In genomic region chrX:97030463-97030862, GRCh38 we compare ENCODE assay signal across 30 cellular contexts.
DNase-seq lines count a peak whose midpoint lies in the region; ATAC-seq and TF ChIP-seq lines count a peak whose summit lies in the region.
"Had no signal": no experiment of that assay in that cellular context is flagged by ENCODE, and none has a peak within 500 bp of the region (broad histone marks: within the 10 kb centered on the region; RNA-seq: fewer than 3 reads in every experiment).

No MANE protein-coding gene starts in this region.

- no peak overlapping the region for H3K4me3 Mint-ChIP-seq in activated naive CD4-positive, alpha-beta T cell treated with anti-CD3 and anti-CD28 coated beads, Interleukin-2, amount 10 ng/mL, durations not matched to agents 7 days and 5 days
- H3K4me3 Mint-ChIP-seq in stimulated activated naive CD8-positive, alpha-beta T cell treated with anti-CD3 and anti-CD28 coated beads, Interleukin-15, Interleukin-2, amounts not matched to agents 100 ng/mL and 50 ng/mL, for 24 hours: no peak overlapping the region
- H3K4me3 Mint-ChIP-seq in HFFc6: no peak overlapping the region
- H3K4me3 Mint-ChIP-seq: activated naive CD4-positive, alpha-beta T cell treated with anti-CD3 and anti-CD28 coated beads for 36 hours; activated T-cell treated with anti-CD3 and anti-CD28 coated beads, Interleukin-2, amount 50 U/mL, for 24 hours; B cell; CD4-positive, alpha-beta memory T cell; T-helper 2 cell treated with Interferon-gamma antibody and Interleukin-4, amounts not matched to agents 5 μg/mL and 100 μg/mL, for 36 hours had no signal

- no peaks in the 10 kb centered on the region for H3K4me1 Mint-ChIP-seq in activated naive CD4-positive, alpha-beta T cell treated with anti-CD3 and anti-CD28 coated beads, Interleukin-2, amount 10 ng/mL, durations not matched to agents 7 days and 5 days
- H3K4me1 Mint-ChIP-seq in stimulated activated naive CD8-positive, alpha-beta T cell treated with anti-CD3 and anti-CD28 coated beads, Interleukin-15, Interleukin-2, amounts not matched to agents 100 ng/mL and 50 ng/mL, for 24 hours (ENCODE audit: low read depth): peaks cover 13% of the 10 kb centered on the region
- no peaks in the 10 kb centered on the region for H3K4me1 Mint-ChIP-seq in HFFc6 (ENCODE audit: low read depth)
- H3K4me1 Mint-ChIP-seq: B cell, naive B cell had no signal

- no peaks in the 10 kb centered on the region for H3K36me3 Mint-ChIP-seq in activated naive CD4-positive, alpha-beta T cell treated with anti-CD3 and anti-CD28 coated beads, Interleukin-2, amount 50 U/mL, for 72 hours
- H3K36me3 Mint-ChIP-seq in activated naive CD4-positive, alpha-beta T cell treated with anti-CD3 and anti-CD28 coated beads, Interleukin-2, amount 10 ng/mL, durations not matched to agents 7 days and 5 days: no peaks in the 10 kb centered on the region
- H3K36me3 Mint-ChIP-seq in stimulated activated naive CD8-positive, alpha-beta T cell treated with anti-CD3 and anti-CD28 coated beads, Interleukin-15, Interleukin-2, amounts not matched to agents 100 ng/mL and 50 ng/mL, for 24 hours (ENCODE audit: low read depth): no peaks in the 10 kb centered on the region
- no peaks in the 10 kb centered on the region for H3K36me3 Mint-ChIP-seq in HFFc6 (ENCODE audit: low read depth)
- H3K36me3 Mint-ChIP-seq: CD4-positive, alpha-beta memory T cell; naive B cell had no signal

- no peak overlapping the region for H3K27ac Mint-ChIP-seq in activated naive CD4-positive, alpha-beta T cell treated with anti-CD3 and anti-CD28 coated beads, Interleukin-2, amount 50 U/mL, for 72 hours
- H3K27ac Mint-ChIP-seq in activated naive CD4-positive, alpha-beta T cell treated with anti-CD3 and anti-CD28 coated beads, Interleukin-2, amount 10 ng/mL, durations not matched to agents 7 days and 5 days: no peak overlapping the region
- H3K27ac Mint-ChIP-seq in stimulated activated naive CD8-positive, alpha-beta T cell treated with anti-CD3 and anti-CD28 coated beads, Interleukin-15, Interleukin-2, amounts not matched to agents 100 ng/mL and 50 ng/mL, for 24 hours: peak overlapping the region; percentile 21
- no peak overlapping the region for H3K27ac Mint-ChIP-seq in HFFc6
- H3K27ac Mint-ChIP-seq: activated naive CD4-positive, alpha-beta T cell treated with anti-CD3 and anti-CD28 coated beads for 36 hours; B cell; CD4-positive, alpha-beta memory T cell; T-helper 2 cell treated with Interferon-gamma antibody and Interleukin-4, amounts not matched to agents 5 μg/mL and 100 μg/mL, for 36 hours had no signal

- H3K9me3 Mint-ChIP-seq in activated naive CD4-positive, alpha-beta T cell treated with anti-CD3 and anti-CD28 coated beads, Interleukin-2, amount 50 U/mL, for 72 hours: no peaks in the 10 kb centered on the region
- H3K9me3 Mint-ChIP-seq in activated naive CD4-positive, alpha-beta T cell treated with anti-CD3 and anti-CD28 coated beads, Interleukin-2, amount 10 ng/mL, durations not matched to agents 7 days and 5 days: no peaks in the 10 kb centered on the region
- no peaks in the 10 kb centered on the region for H3K9me3 Mint-ChIP-seq in stimulated activated naive CD8-positive, alpha-beta T cell treated with anti-CD3 and anti-CD28 coated beads, Interleukin-15, Interleukin-2, amounts not matched to agents 100 ng/mL and 50 ng/mL, for 24 hours
- H3K9me3 Mint-ChIP-seq in HFFc6: no peaks in the 10 kb centered on the region
- H3K9me3 Mint-ChIP-seq: activated naive CD4-positive, alpha-beta T cell treated with anti-CD3 and anti-CD28 coated beads for 36 hours; activated T-cell treated with anti-CD3 and anti-CD28 coated beads, Interleukin-2, amount 50 U/mL, for 24 hours; CD4-positive, alpha-beta memory T cell; T-helper 2 cell treated with Interferon-gamma antibody and Interleukin-4, amounts not matched to agents 5 μg/mL and 100 μg/mL, for 36 hours had no signal

- CTCF ChIA-PET in activated naive CD4-positive, alpha-beta T cell treated with anti-CD3 and anti-CD28 coated beads, Interleukin-2, amount 10 ng/mL, durations not matched to agents 7 days and 5 days (lab: Charles Lee): no interaction called here

- H3K27me3 Mint-ChIP-seq in activated naive CD4-positive, alpha-beta T cell treated with anti-CD3 and anti-CD28 coated beads, Interleukin-2, amount 10 ng/mL, durations not matched to agents 7 days and 5 days: no peaks in the 10 kb centered on the region
- H3K27me3 Mint-ChIP-seq in stimulated activated naive CD8-positive, alpha-beta T cell treated with anti-CD3 and anti-CD28 coated beads, Interleukin-15, Interleukin-2, amounts not matched to agents 100 ng/mL and 50 ng/mL, for 24 hours: no peaks in the 10 kb centered on the region
- H3K27me3 Mint-ChIP-seq in HFFc6 (ENCODE audit: insufficient read depth): no peaks in the 10 kb centered on the region
- H3K27me3 Mint-ChIP-seq: B cell; CD4-positive, alpha-beta memory T cell; naive B cell had no signal

- no peak for DNase-seq in activated naive CD4-positive, alpha-beta T cell treated with anti-CD3 and anti-CD28 coated beads, Interleukin-2, amount 50 U/mL, for 72 hours (ENCODE audit: low spot score in 2 of 2)
- DNase-seq in activated naive CD4-positive, alpha-beta T cell treated with anti-CD3 and anti-CD28 coated beads, Interleukin-2, amount 10 ng/mL, durations not matched to agents 7 days and 5 days: no peak
- no peak for DNase-seq in HFFc6
- no peak for DNase-seq in DMS53 (lab: John Stamatoyannopoulos, UW)
- DNase-seq: activated CD4-positive, alpha-beta T cell treated with anti-CD3 and anti-CD28 coated beads for 48 hours; activated naive CD4-positive, alpha-beta T cell treated with anti-CD3 and anti-CD28 coated beads for 36 hours; activated T-cell treated with anti-CD3 and anti-CD28 coated beads, Interleukin-2, amount 50 U/mL, for 24 hours; amygdala; CD4-positive, alpha-beta memory T cell; foreskin melanocyte; heart left ventricle; KG1; kidney glomerular epithelial cell; midbrain; naive B cell; NCI-H1092 treated with DMSO at 0.1 percent for 48 hours; NCI-H1694 treated with DMSO at 0.1 percent for 48 hours; NCI-H446 treated with DMSO at 0.1 percent for 48 hours; NCI-H774; posterior cingulate gyrus; SIG-M5; substantia nigra; trophoblast cell had no signal

- peak; percentile 16 to 90 for ATAC-seq in activated naive CD4-positive, alpha-beta T cell treated with anti-CD3 and anti-CD28 coated beads, Interleukin-2, amount 50 U/mL, for 72 hours
- ATAC-seq in GM21786 (IDR thresholded peaks at IDR 0.05; ENCODE audit: unreplicated experiment): peak; percentile 66
- peak; percentile 59 for ATAC-seq in HG03354 (IDR thresholded peaks at IDR 0.05; ENCODE audit: poor library complexity, severe bottlenecking, unreplicated experiment)
- no peak for ATAC-seq in HG03175 (IDR thresholded peaks at IDR 0.05; ENCODE audit: unreplicated experiment)
- ATAC-seq: heart left ventricle, sciatic nerve had no signal

- no peak for TF ChIP-seq CTCF in HFFc6 (IDR thresholded peaks at IDR 0.05)
